ENCODE assay signal across 1 cellular context in the genomic region with DNA sequence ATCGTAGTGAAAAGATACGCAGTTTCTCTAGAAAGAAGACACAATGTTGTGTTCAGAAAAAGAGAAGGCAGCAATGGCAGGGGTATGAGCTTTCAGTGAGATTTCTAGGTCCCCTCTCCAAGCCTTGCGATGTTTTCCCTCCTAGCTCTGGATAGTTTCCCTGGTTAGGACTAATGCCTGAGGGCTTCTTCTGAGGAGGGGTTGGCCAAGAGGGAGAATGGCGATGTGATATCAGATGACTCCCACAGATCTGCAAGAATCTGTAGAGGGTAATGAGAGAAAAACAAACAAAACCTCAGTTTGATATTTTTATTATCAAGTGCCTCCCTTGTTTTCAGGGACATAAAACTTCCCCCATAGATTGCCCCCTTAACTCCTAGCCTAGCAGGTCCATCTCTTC.
TF ChIP-seq lines count a peak whose summit lies in the region.

No MANE protein-coding gene starts in this region.

TF ChIP-seq in H1, 55 proteins besides CTCF, POLR2A, EP300 and RAD21:
- TF ChIP-seq EZH2 (IDR thresholded peaks at IDR 0.05; ENCODE audit: low read depth, low read length, severe bottlenecking) (no peak), SUZ12 (IDR thresholded peaks at IDR 0.05; ENCODE audit: low read length) (no peak), SP1 (IDR thresholded peaks at IDR 0.05; ENCODE audit: low read depth, low read length) (no peak), POU5F1 (IDR thresholded peaks at IDR 0.05; ENCODE audit: low read depth, low read length) (no peak)
